In the genomic region with DNA sequence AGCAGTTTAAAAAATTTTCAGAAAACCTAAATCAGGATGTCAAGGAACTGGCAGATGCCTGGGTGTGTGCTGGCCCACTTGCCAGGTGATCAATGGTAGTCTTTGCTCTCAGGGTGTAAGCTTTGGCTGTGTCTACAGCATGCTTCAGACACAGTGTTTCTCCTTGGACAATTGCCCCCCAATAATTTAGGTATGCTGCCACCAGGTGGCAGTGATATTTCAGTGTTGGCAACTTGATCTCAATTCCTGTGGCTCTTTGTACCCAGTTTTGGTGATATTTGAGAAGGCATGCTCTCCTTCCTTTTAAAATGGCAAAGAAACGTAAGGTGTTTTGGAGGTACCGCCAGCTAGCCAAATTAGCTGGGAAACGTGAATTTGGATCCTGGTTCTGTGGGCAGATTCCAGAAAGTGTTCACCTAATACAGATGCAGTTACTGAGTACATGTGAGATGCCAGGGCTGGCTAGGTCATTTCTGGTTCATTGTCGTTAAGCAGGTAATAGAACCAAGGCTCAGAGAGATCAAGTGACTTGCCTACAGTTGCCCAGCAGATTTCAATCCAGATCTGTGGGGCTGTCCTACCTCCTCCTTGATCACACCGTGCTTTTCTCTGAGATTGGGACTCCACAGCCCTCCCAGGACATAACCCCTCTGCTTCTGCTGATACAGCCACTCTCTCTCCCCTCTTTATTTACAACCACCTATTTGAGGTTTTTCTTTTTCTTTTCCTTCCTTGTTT, we compare ENCODE assay signal across 8 cellular contexts.
DNase-seq lines count a peak whose midpoint lies in the region; ATAC-seq and TF ChIP-seq lines count a peak whose summit lies in the region.

No MANE protein-coding gene starts in this region.

- DNase-seq in AG10803 (ENCODE audit: low read depth) (peak; percentile 54), NCI-H748 (lab: John Stamatoyannopoulos, UW; ENCODE audit: unreplicated experiment) (peak; percentile 64), activated T-cell treated with anti-CD3 and anti-CD28 coated beads for 48 hours (ENCODE audit: low read depth) (peak; percentile 27), fibroblast of mammary gland (ENCODE audit: low read depth) (peak; percentile 54), renal cortical epithelial cell (ENCODE audit: low read depth) (peak; percentile 48)

- TF ChIP-seq CTCF in AG10803 (conservative IDR thresholded peaks at IDR 0.05; ENCODE audit: low read length) (peak; percentile 64), fibroblast of mammary gland (conservative IDR thresholded peaks at IDR 0.05; ENCODE audit: control insufficient read depth, insufficient read depth, low read depth, low read length) (peak; percentile 62)

- H3K4me3 ChIP-seq in AG10803 (ENCODE audit: low read length) = no peak overlapping the region
- no peak overlapping the region for H3K4me3 ChIP-seq in fibroblast of mammary gland (ENCODE audit: control insufficient read depth, low read depth, low read length)

- ATAC-seq in GM18861 (IDR thresholded peaks at IDR 0.05; ENCODE audit: unreplicated experiment) (peak; percentile 43), HG02678 (IDR thresholded peaks at IDR 0.05; ENCODE audit: unreplicated experiment) (no peak), HG02623 (IDR thresholded peaks at IDR 0.05; ENCODE audit: unreplicated experiment) (no peak)
